16 cellular contexts compared by ENCODE assay signal in the genomic region with DNA sequence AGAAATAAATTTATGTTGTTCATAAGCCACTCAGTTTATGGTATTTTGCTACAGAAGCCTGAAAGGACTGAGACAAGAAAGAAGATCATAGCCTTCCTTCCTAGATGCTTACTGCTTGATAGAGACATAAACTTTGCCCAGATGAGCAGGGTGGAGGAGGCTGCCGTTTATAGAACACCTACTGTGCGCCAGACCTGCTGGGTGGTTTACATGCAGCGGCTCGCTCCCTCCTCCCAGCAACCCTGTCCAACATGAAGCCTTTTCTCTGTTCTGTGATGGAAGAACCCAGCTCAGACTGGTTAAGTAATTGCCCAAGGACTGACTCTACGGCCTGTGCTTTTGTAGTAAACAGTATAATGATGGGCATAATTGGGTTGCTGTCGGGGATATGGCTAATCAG. TPM values are rescaled to one million over a fixed set of nuclear protein-coding genes. Genes with fewer than 3 reads are reported as not detected.
"Had no signal": no experiment of that assay in that cellular context is flagged by ENCODE, and none has a peak within 500 bp of the region (broad histone marks: within the 10 kb centered on the region; RNA-seq: fewer than 3 reads in every experiment).

No MANE protein-coding gene starts in this region.

- H3K27me3 ChIP-seq: brain microvascular endothelial cell, upper lobe of left lung had no signal

- H3K4me3 ChIP-seq: esophagus muscularis mucosa, lung, upper lobe of left lung had no signal

- ATAC-seq: activated CD8-positive, alpha-beta T cell treated with anti-CD3 and anti-CD28 coated beads, Interleukin-2, amount 10 ng/mL, durations not matched to agents 7 days and 5 days; activated T-cell treated with anti-CD3 and anti-CD28 coated beads, Interleukin-2, amount 50 U/mL, for 4 hours; left colon; natural killer cell treated with Interleukin-12 subunit alpha and Interleukin-12 subunit beta and Interleukin-15 and Interleukin-18, amount 100 ng/mL, for 72 hours; T-cell had no signal

- DNase-seq: activated CD4-positive, alpha-beta T cell treated with anti-CD3 and anti-CD28 coated beads, Interleukin-2, amount 10 ng/mL, durations not matched to agents 7 days and 5 days; activated CD8-positive, alpha-beta T cell treated with anti-CD3 and anti-CD28 coated beads, Interleukin-2, amount 10 ng/mL, durations not matched to agents 7 days and 5 days; activated naive CD4-positive, alpha-beta T cell treated with anti-CD3 and anti-CD28 coated beads for 36 hours; activated T-cell treated with anti-CD3 and anti-CD28 coated beads, Interleukin-2, amount 50 U/mL, for 4 hours; effector CD8-positive, alpha-beta T cell; left colon; occipital lobe; stimulated activated CD4-positive, alpha-beta T cell treated with anti-CD3 and anti-CD28 coated beads, Interleukin-2, amount 100 ng/mL, for 24 hours; stimulated activated naive CD4-positive, alpha-beta T cell treated with Interleukin-2 at 50 U/mL for 16 hours; T-cell; T-helper 9 cell had no signal

- H3K27ac ChIP-seq: brain microvascular endothelial cell had no signal

RNA-seq across cellular contexts. Expression of gene CORO2B, which starts 37.0 kb away (rescaled TPM):
- total RNA-seq: activated CD4-positive, alpha-beta T cell treated with anti-CD3 and anti-CD28 coated beads, Interleukin-2, amount 10 ng/mL, durations not matched to agents 7 days and 5 days; activated CD8-positive, alpha-beta T cell treated with anti-CD3 and anti-CD28 coated beads, Interleukin-2, amount 10 ng/mL, durations not matched to agents 7 days and 5 days; activated naive CD4-positive, alpha-beta T cell treated with anti-CD3 and anti-CD28 coated beads for 36 hours; natural killer cell treated with Interleukin-12 subunit alpha and Interleukin-12 subunit beta and Interleukin-15 and Interleukin-18, amount 100 ng/mL, for 72 hours had no signal
